8 cellular contexts compared by ENCODE assay signal in genomic region chr20:13819885-13820645, GRCh38. TPM values are rescaled to one million over a fixed set of nuclear protein-coding genes. Genes with fewer than 3 reads are reported as not detected.
DNase-seq lines count a peak whose midpoint lies in the region; ATAC-seq and TF ChIP-seq lines count a peak whose summit lies in the region.

No MANE protein-coding gene starts in this region.

- no peaks in the 10 kb centered on the region for H4K20me1 ChIP-seq in MM.1S (ENCODE audit: insufficient read depth, low read length)

- TF ChIP-seq CTCF in AG04450 (IDR thresholded peaks at IDR 0.05; ENCODE audit: low read depth, low read length), result peak; percentile 70
- TF ChIP-seq CTCF in GM12874 (IDR thresholded peaks at IDR 0.05; ENCODE audit: insufficient read depth, low read depth, low read length), result peak; percentile 37; the same call in 1 of the 2 replicates
- TF ChIP-seq CTCF in MM.1S (IDR thresholded peaks at IDR 0.05; ENCODE audit: low read length), result peak; percentile 57
- peak; percentile 87 for TF ChIP-seq CTCF in RWPE2 (IDR thresholded peaks at IDR 0.05; ENCODE audit: poor library complexity, severe bottlenecking)
- peak; percentile 77 for TF ChIP-seq CTCF in colonic mucosa (IDR thresholded peaks at IDR 0.05)

- no peak overlapping the region for H3K27ac ChIP-seq in AG04450 (ENCODE audit: low read depth, low read length)
- no peak overlapping the region for H3K27ac ChIP-seq in MM.1S (ENCODE audit: low read length)
- no peak overlapping the region for H3K27ac ChIP-seq in RWPE2 (ENCODE audit: poor library complexity, severe bottlenecking)
- H3K27ac ChIP-seq in colonic mucosa, result peak overlapping the region; percentile 30

- H3K36me3 ChIP-seq in MM.1S (replicated peaks; ENCODE audit: insufficient read depth, low read length), result peaks cover 3% of the 10 kb centered on the region; the same call in 1 of the 2 replicates
- peaks cover 33% of the 10 kb centered on the region for H3K36me3 ChIP-seq in RWPE2 (ENCODE audit: low read depth)
- H3K36me3 ChIP-seq in colonic mucosa, result peaks cover 3% of the 10 kb centered on the region

- intact Hi-C loops in colonic mucosa (cut with DNase I), result no loop called here

- H2AFZ ChIP-seq in MM.1S (ENCODE audit: low read length), result no peak overlapping the region

- H3K9ac ChIP-seq in MM.1S (ENCODE audit: low read length) (no peak overlapping the region), colonic mucosa (ENCODE audit: low read depth in 2 of 2, low read length in 2 of 2) (no peak overlapping the region)

- H3K9me2 ChIP-seq in MM.1S (replicated peaks; ENCODE audit: insufficient read depth, low read length), result no peaks in the 10 kb centered on the region

- no peak overlapping the region for H3K4me3 ChIP-seq in AG04450 (ENCODE audit: low read depth, low read length)
- no peak overlapping the region for H3K4me3 ChIP-seq in MM.1S (ENCODE audit: low read length)
- H3K4me3 ChIP-seq in RWPE2 (ENCODE audit: severe bottlenecking), result no peak overlapping the region
- H3K4me3 ChIP-seq in colonic mucosa, result no peak overlapping the region

- H3K4me1 ChIP-seq in MM.1S (ENCODE audit: low read length), result no peaks in the 10 kb centered on the region
- peaks cover 4% of the 10 kb centered on the region for H3K4me1 ChIP-seq in RWPE2 (ENCODE audit: insufficient read depth, poor library complexity, severe bottlenecking)
- no peaks in the 10 kb centered on the region for H3K4me1 ChIP-seq in colonic mucosa

- H3K27me3 ChIP-seq in AG04450 (ENCODE audit: control insufficient read depth, insufficient read depth, low read length), result no peaks in the 10 kb centered on the region
- H3K27me3 ChIP-seq in MM.1S (replicated peaks; ENCODE audit: insufficient read depth, low read length), result no peaks in the 10 kb centered on the region
- no peaks in the 10 kb centered on the region for H3K27me3 ChIP-seq in RWPE2 (ENCODE audit: insufficient read depth, poor library complexity, severe bottlenecking)
- no peaks in the 10 kb centered on the region for H3K27me3 ChIP-seq in colonic mucosa

- H3K9me3 ChIP-seq in AG04450 (ENCODE audit: control insufficient read depth, insufficient read depth, low read length), result no peaks in the 10 kb centered on the region
- no peaks in the 10 kb centered on the region for H3K9me3 ChIP-seq in MM.1S (replicated peaks; ENCODE audit: insufficient read depth, low read length)
- no peaks in the 10 kb centered on the region for H3K9me3 ChIP-seq in RWPE2 (ENCODE audit: severe bottlenecking)
- H3K9me3 ChIP-seq in colonic mucosa, result no peaks in the 10 kb centered on the region

- CTCF ChIA-PET in AG04450 (lab: Charles Lee), result interaction anchor here (0.5 to 5.9 kb wide), 30 partner anchors 8 to 856 kb away, joined by 3 to 59 read pairs (median 4); partner anchors contain the start of gene MACROD2

- H3K4me2 ChIP-seq in MM.1S (ENCODE audit: low read depth, low read length), result no peak overlapping the region

- POLR2A ChIA-PET in AG04450 (lab: Yijun Ruan, JAX), result no interaction called here

- H3F3A ChIP-seq in MM.1S (ENCODE audit: insufficient read depth, low read length), result peaks cover 8% of the 10 kb centered on the region; the same call in 1 of the 2 replicates

- DNase-seq in AG04450 (ENCODE audit: low read depth, low spot score), result no peak
- peak; percentile 68 for DNase-seq in MM.1S
- DNase-seq in RWPE2 (ENCODE audit: low spot score), result no peak
- DNase-seq in colonic mucosa, result peak; percentile 29
- DNase-seq in lung microvascular endothelial cell (ENCODE audit: low read depth in 2 of 2), result peak; percentile 54 to 69
- DNase-seq in cortex of kidney (lab: John Stamatoyannopoulos, UW), result no peak

- H3K79me2 ChIP-seq in MM.1S (ENCODE audit: low read length), result no peaks in the 10 kb centered on the region

- ATAC-seq in HG02571 (IDR thresholded peaks at IDR 0.05; ENCODE audit: unreplicated experiment) (peak; percentile 89), RWPE2 (ENCODE audit: low read depth) (peak; percentile 80)

RNA-seq across cellular contexts. Expression of gene NDUFAF5, which starts 35.2 kb away (rescaled TPM):
- 18.4 and 24.1 TPM in 2 replicates for polyA plus RNA-seq in AG04450 (2011; rRNA removed)
- 7.4 and 11.6 TPM in 2 replicates for polyA minus RNA-seq in AG04450 (2011; rRNA and poly(A)+ RNA removed)
- total RNA-seq in colonic mucosa, result 10 to 100 TPM; 31.8 to 33.0 TPM
- total RNA-seq in lung microvascular endothelial cell, result 10.2 and 11.1 TPM in 2 replicates

RNA-seq across cellular contexts. Expression of gene ESF1, which starts 35.3 kb away (rescaled TPM):
- polyA plus RNA-seq in AG04450 (2011; rRNA removed), result 3.8 and 6.2 TPM in 2 replicates
- 1.8 and 3.6 TPM in 2 replicates for polyA minus RNA-seq in AG04450 (2011; rRNA and poly(A)+ RNA removed)
- total RNA-seq in colonic mucosa (10 to 100 TPM in 1 of 2 donors, 1 to 10 TPM in 1; 9.9 to 11.0 TPM), lung microvascular endothelial cell (4.4 and 9.3 TPM in 2 replicates)

Comparison
In these comparisons a context has a peak if more than half of its experiments do, and no peak if none do; other contexts are left out.
1. DNase-seq: peak in MM.1S (single experiment), colonic mucosa (single experiment) and lung microvascular endothelial cell (2 of 2); none in AG04450 (single experiment), RWPE2 (single experiment) and cortex of kidney (single experiment).
2. CTCF ChIP-seq: peak in every context shown above with its lines; median percentile 87 in RWPE2; 77 in colonic mucosa; 70 in AG04450; 57 in MM.1S; 37 in GM12874.